In genomic region chrX:91331476-91331875, GRCh38 we compare ENCODE assay signal across 18 cellular contexts.
DNase-seq lines count a peak whose midpoint lies in the region; FAIRE-seq and TF ChIP-seq lines count a peak whose summit lies in the region.
"Had no signal": no experiment of that assay in that cellular context is flagged by ENCODE, and none has a peak within 500 bp of the region (broad histone marks: within the 10 kb centered on the region; RNA-seq: fewer than 3 reads in every experiment).

No MANE protein-coding gene starts in this region.

- peak; percentile 7 for FAIRE-seq in bronchial epithelial cell (lab: Jason Lieb, UNC)
- FAIRE-seq: A204.1, G401.6, GM12892, GM18507 had no signal

- H3K4me3 ChIP-seq in LNCaP clone FGC (ENCODE audit: low read depth, low read length) = no peak overlapping the region
- H3K4me3 ChIP-seq in bronchial epithelial cell (ENCODE audit: low read depth, low read length) = no peak overlapping the region
- H3K4me3 ChIP-seq: GM23248 had no signal

- TF ChIP-seq CTCF in LNCaP clone FGC (IDR thresholded peaks at IDR 0.05; ENCODE audit: control insufficient read depth, extremely low read depth, insufficient read depth) (no peak), bronchial epithelial cell (IDR thresholded peaks at IDR 0.05; ENCODE audit: insufficient read depth, low read length, severe bottlenecking) (no peak)

- H3K27me3 ChIP-seq in bronchial epithelial cell (ENCODE audit: control insufficient read depth, insufficient read depth, low read length) = no peaks in the 10 kb centered on the region
- H3K27me3 ChIP-seq: BE2C had no signal

- DNase-seq in NCI-H345 (lab: John Stamatoyannopoulos, UW) (peak; percentile 25), NCI-H345 treated with DMSO at 0.1 percent for 48 hours (lab: John Stamatoyannopoulos, UW; ENCODE audit: unreplicated experiment) (no peak), LNCaP clone FGC (ENCODE audit: low read depth) (peak; percentile 89), bronchial epithelial cell (ENCODE audit: low read depth) (no peak), GM03348 (ENCODE audit: low spot score) (no peak)
- no peak for DNase-seq in activated naive CD4-positive, alpha-beta T cell treated with anti-CD3 and anti-CD28 coated beads, Interleukin-2, amount 50 U/mL, for 16 hours
- DNase-seq in activated T-cell treated with anti-CD3 and anti-CD28 coated beads, Interleukin-2, amount 50 U/mL, for 1 hour = no peak
- DNase-seq: ACHN; BE2C; C1 segment of cervical spinal cord; Caco-2; CD4-positive, alpha-beta T cell; GM23248; HCEC 1CT had no signal

- H3K36me3 ChIP-seq in bronchial epithelial cell (ENCODE audit: control insufficient read depth, insufficient read depth, low read length) = no peaks in the 10 kb centered on the region
- H3K36me3 ChIP-seq: BE2C had no signal

Comparison
In these comparisons a context has a peak if more than half of its experiments do, and no peak if none do; other contexts are left out.
1. DNase-seq: peak in NCI-H345 (single experiment) and LNCaP clone FGC (single experiment); none in NCI-H345 treated with DMSO at 0.1 percent for 48 hours (single experiment), bronchial epithelial cell (single experiment), activated naive CD4-positive, alpha-beta T cell treated with anti-CD3 and anti-CD28 coated beads, Interleukin-2, amount 50 U/mL, for 16 hours (single experiment), activated T-cell treated with anti-CD3 and anti-CD28 coated beads, Interleukin-2, amount 50 U/mL, for 1 hour (single experiment) and GM03348 (single experiment).